Comparison of ENCODE assay signal across 22 cellular contexts in genomic region chr6:125491860-125492617, GRCh38.
"Had no signal": no experiment of that assay in that cellular context is flagged by ENCODE, and none has a peak within 500 bp of the region (broad histone marks: within the 10 kb centered on the region; RNA-seq: fewer than 3 reads in every experiment).

No MANE protein-coding gene starts in this region.

- H3K4me2 ChIP-seq: SK-N-SH had no signal

- H3K27me3 ChIP-seq: brain microvascular endothelial cell, cardiac muscle cell had no signal

- ATAC-seq: activated T-cell treated with anti-CD3 and anti-CD28 coated beads, Interleukin-2, amount 50 U/mL, for 72 hours had no signal

- DNase-seq: activated CD4-positive, alpha-beta memory T cell treated with anti-CD3 and anti-CD28 coated beads, Interleukin-2, amount 10 ng/mL, durations not matched to agents 7 days and 5 days; activated CD4-positive, alpha-beta T cell treated with anti-CD3 and anti-CD28 coated beads, Interleukin-2, amount 10 ng/mL, durations not matched to agents 7 days and 5 days; activated CD4-positive, CD25-positive, alpha-beta regulatory T cell; activated gamma-delta T cell treated with Interleukin-2 at 50 U/mL for 16 hours; activated naive CD4-positive, alpha-beta T cell treated with anti-CD3 and anti-CD28 coated beads, Interleukin-2, amount 10 ng/mL, durations not matched to agents 7 days and 5 days; activated naive CD8-positive, alpha-beta T cell treated with anti-CD3 and anti-CD28 coated beads for 36 hours; activated T-cell treated with anti-CD3 and anti-CD28 coated beads for 4 hours; activated T-cell treated with anti-CD3 and anti-CD28 coated beads, Interleukin-2, amount 50 U/mL, for 72 hours; brain microvascular endothelial cell; NCI-H1048; NCI-H1417; NCI-H2029; NCI-H2107; NCI-H2171 treated with DMSO at 0.1 percent for 48 hours; NCI-H226; NCI-H526; NCI-H774; SIG-M5; SK-N-SH; T-helper 1 cell had no signal

- H3K9ac ChIP-seq: SK-N-SH had no signal

- H3K36me3 ChIP-seq: brain microvascular endothelial cell, cardiac muscle cell had no signal

- H3K4me3 ChIP-seq: cardiac muscle cell had no signal

- H3K9me3 ChIP-seq: SK-N-SH had no signal

- H3K27ac ChIP-seq: brain microvascular endothelial cell, cardiac muscle cell, VCaP had no signal
